ENCODE assay signal across 20 cellular contexts in the genomic region with DNA sequence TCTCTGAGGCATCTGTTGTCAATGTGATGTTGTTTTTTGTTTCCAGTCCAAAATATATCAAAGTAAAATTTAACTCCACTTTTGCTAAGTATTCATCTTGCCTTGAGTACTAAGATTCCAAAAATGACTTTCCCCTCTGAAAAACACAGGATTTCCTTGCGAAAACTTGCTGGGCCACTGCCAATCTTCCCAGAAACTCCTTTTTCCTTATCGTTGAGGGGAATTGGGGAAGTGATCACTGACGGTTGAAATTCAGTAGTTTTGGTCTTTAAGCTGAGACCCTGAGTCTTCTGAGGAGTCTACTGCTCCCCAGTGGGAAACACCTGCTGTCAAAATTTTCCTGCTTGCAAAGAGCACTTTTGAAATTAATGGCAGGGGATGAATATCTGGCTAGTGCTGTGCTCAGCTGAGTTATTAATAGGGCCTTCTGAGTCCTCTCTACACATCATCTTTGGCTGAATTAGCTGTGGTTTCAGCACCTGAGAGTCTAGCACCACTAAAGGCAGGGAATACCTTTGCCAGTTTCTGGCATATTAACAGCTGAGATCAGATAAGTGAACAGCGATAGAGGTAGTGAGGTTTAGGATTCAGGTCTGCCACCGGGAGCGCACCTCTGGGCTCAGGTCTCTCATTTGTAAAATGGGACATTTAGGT. TPM values are rescaled to one million over a fixed set of nuclear protein-coding genes. Genes with fewer than 3 reads are reported as not detected.
A peak's percentile ranks its signal among the peaks of the same experiment; 100 is the strongest.
DNase-seq lines count a peak whose midpoint lies in the region; ATAC-seq and TF ChIP-seq lines count a peak whose summit lies in the region.
"Had no signal": no experiment of that assay in that cellular context is flagged by ENCODE, and none has a peak within 500 bp of the region (broad histone marks: within the 10 kb centered on the region; RNA-seq: fewer than 3 reads in every experiment).

No MANE protein-coding gene starts in this region.

- H3K27me3 ChIP-seq in left ventricle myocardium inferior (ENCODE audit: low read depth) = no peaks in the 10 kb centered on the region
- no peaks in the 10 kb centered on the region for H3K27me3 ChIP-seq in endodermal cell (ENCODE audit: control insufficient read depth, insufficient read depth, low read length, poor library complexity, severe bottlenecking)
- H3K27me3 ChIP-seq in spleen (replicated peaks in 1 of 7) = peaks cover 0 to 4% (median 0%) of the 10 kb centered on the region in 7 donors
- H3K27me3 ChIP-seq in brain microvascular endothelial cell (replicated peaks) = no peaks in the 10 kb centered on the region

- H3K27ac Mint-ChIP-seq in endodermal cell = no peak overlapping the region
- H3K27ac Mint-ChIP-seq: T-cell had no signal

- H3K27ac ChIP-seq in left ventricle myocardium inferior (replicated peaks) (peak overlapping the region; percentile 68), endodermal cell (ENCODE audit: low read depth, low read length) (no peak overlapping the region), spleen (peak overlapping the region in 6 of 8 donors; percentile 1 to 87 (median 80)), brain microvascular endothelial cell (no peak overlapping the region)
- H3K27ac ChIP-seq: A549 had no signal

- DNase-seq in left ventricle myocardium inferior (no peak), Right ventricle myocardium inferior (ENCODE audit: missing footprints) (no peak), KBM-7 (peak; percentile 32), endodermal cell (no peak), spleen (no peak), NCI-H524 treated with DMSO at 0.1 percent for 48 hours (lab: John Stamatoyannopoulos, UW) (no peak), brain microvascular endothelial cell (no peak)
- DNase-seq: C1 segment of cervical spinal cord, DND-41, NCI-H1417 treated with DMSO at 0.1 percent for 48 hours, NCI-H1930, NCI-H2171, NCI-H446, NCI-H69, SHP77 treated with DMSO at 0.1 percent for 48 hours, SK-N-SH, T-cell had no signal

- TF ChIP-seq POLR2A in spleen (IDR thresholded peaks at IDR 0.05) = no peak

- no peak for ATAC-seq in Right ventricle myocardium inferior
- no peak for ATAC-seq in HG02970 (IDR thresholded peaks at IDR 0.05; ENCODE audit: low FRiP score, unreplicated experiment)
- ATAC-seq: A549, T-cell had no signal

- TF ChIP-seq CTCF in left ventricle myocardium inferior (IDR thresholded peaks at IDR 0.05; ENCODE audit: borderline replicate concordance) = no peak
- TF ChIP-seq CTCF in endodermal cell (conservative IDR thresholded peaks at IDR 0.05) = peak; percentile 41
- TF ChIP-seq CTCF in spleen (IDR thresholded peaks at IDR 0.05 in 8 of 11, conservative IDR thresholded peaks at IDR 0.05 in 3 of 11) = no peak
- no peak for TF ChIP-seq CTCF in brain microvascular endothelial cell (IDR thresholded peaks at IDR 0.05; ENCODE audit: low read depth, low read length, missing control alignments)

- no peaks in the 10 kb centered on the region for H3K27me3 Mint-ChIP-seq in endodermal cell (ENCODE audit: insufficient read depth)

- in situ Hi-C loops in KBM-7 (cut with MboI; ENCODE audit: low pct_unique_long_range_greater_than_20kb, low sequenced_read_pairs) = no loop called here
- in situ Hi-C loops in brain microvascular endothelial cell (cut with HindIII; ENCODE audit: low pct_ligation_motif_present, low sequenced_read_pairs) = no loop called here

- WGBS in endodermal cell (ENCODE audit: insufficient coverage in 1 of 2, insufficient read length in 1 of 2), 2 experiments = 92 to 100% methylated on average over 2 to 6 of the region's 6 CpGs
- 53 to 61% (median 55%) methylated on average over 6 of the region's 6 CpGs for WGBS in spleen, 5 donors

- H3K36me3 ChIP-seq in left ventricle myocardium inferior = no peaks in the 10 kb centered on the region
- no peaks in the 10 kb centered on the region for H3K36me3 ChIP-seq in endodermal cell (ENCODE audit: control insufficient read depth, insufficient read depth, low read length)
- no peaks in the 10 kb centered on the region for H3K36me3 ChIP-seq in spleen
- H3K36me3 ChIP-seq in brain microvascular endothelial cell (replicated peaks) = no peaks in the 10 kb centered on the region
- H3K36me3 ChIP-seq: HAP-1 had no signal

- no peaks in the 10 kb centered on the region for H3K9me3 Mint-ChIP-seq in endodermal cell

- H3K4me3 Mint-ChIP-seq in endodermal cell = no peak overlapping the region
- H3K4me3 Mint-ChIP-seq: T-cell had no signal

- H3K4me3 ChIP-seq in left ventricle myocardium inferior = no peak overlapping the region
- no peak overlapping the region for H3K4me3 ChIP-seq in endodermal cell (ENCODE audit: low read length)
- no peak overlapping the region for H3K4me3 ChIP-seq in spleen
- no peak overlapping the region for H3K4me3 ChIP-seq in brain microvascular endothelial cell (ENCODE audit: low read depth, low read length)
- H3K4me3 ChIP-seq: A549, HAP-1 had no signal

- H3K4me1 ChIP-seq in left ventricle myocardium inferior (peaks cover 82% of the 10 kb centered on the region), endodermal cell (ENCODE audit: control insufficient read depth, insufficient read depth, low read length) (peaks cover 19% of the 10 kb centered on the region), spleen (peaks cover 26 to 96% (median 67%) of the 10 kb centered on the region in 6 donors)
- H3K4me1 ChIP-seq: A549, HAP-1 had no signal

- peaks cover 47% of the 10 kb centered on the region for H3K4me1 Mint-ChIP-seq in endodermal cell

- intact Hi-C loops in left ventricle myocardium inferior (cut with micrococcal nuclease) = no loop called here
- intact Hi-C loops in Right ventricle myocardium inferior (cut with DNase I) = loop anchor here (2.0 kb wide), 1 partner anchor 17 kb away; a partner anchor contains a TSS
- intact Hi-C loops in spleen (cut with DNase I; ENCODE audit: low total_unique reads) = no loop called here

- H3K9me3 ChIP-seq in left ventricle myocardium inferior (replicated peaks) (no peaks in the 10 kb centered on the region), endodermal cell (ENCODE audit: control insufficient read depth, low read length) (no peaks in the 10 kb centered on the region), spleen (no peaks in the 10 kb centered on the region)
- H3K9me3 ChIP-seq: A549, HAP-1, SK-N-SH had no signal

- H3K9ac ChIP-seq in endodermal cell (ENCODE audit: extremely low read depth, low read length, poor library complexity, severe bottlenecking) = no peak overlapping the region
- H3K9ac ChIP-seq: SK-N-SH had no signal

- no peaks in the 10 kb centered on the region for H3K36me3 Mint-ChIP-seq in endodermal cell (ENCODE audit: low read depth)
- H3K36me3 Mint-ChIP-seq: T-cell had no signal

RNA-seq across cellular contexts. Expression of a gene that starts 18.0 kb away (rescaled TPM):
- 14.2 TPM for total RNA-seq in left ventricle myocardium inferior
- 16.8 TPM for total RNA-seq in Right ventricle myocardium inferior
- under 1 TPM in 1 of 2 donors, not detected in 1; 0.07 TPM for total RNA-seq in endodermal cell
- 1.1 TPM for polyA plus RNA-seq in endodermal cell (2013, experiment 1 of 2)
- 1.8 TPM for polyA plus RNA-seq in endodermal cell (2013, experiment 2 of 2)
- 100 to 1,000 TPM in 5 of 7 donors, 10 to 100 TPM in 2; 62.8 to 216 (median 136) TPM for total RNA-seq in spleen
- 10 to 100 TPM in 1 of 3 donors, 1 to 10 TPM in 2; 6.3 to 14.8 (median 7.8) TPM for polyA plus RNA-seq in spleen

Comparison
In these comparisons a context has a peak if more than half of its experiments do, and no peak if none do; other contexts are left out.
1. H3K27ac ChIP-seq: peak in left ventricle myocardium inferior (single experiment) and spleen (6 of 8); none in endodermal cell (single experiment) and brain microvascular endothelial cell (single experiment).
2. RNA of a gene that starts 18.0 kb away (total RNA-seq): 62.8 to 216 TPM in spleen, 16.8 TPM in Right ventricle myocardium inferior (single experiment) and 14.2 TPM in left ventricle myocardium inferior (single experiment); 0.07 TPM in endodermal cell; every median in the first group is over 10 times any median in the second.